In the genomic region with DNA sequence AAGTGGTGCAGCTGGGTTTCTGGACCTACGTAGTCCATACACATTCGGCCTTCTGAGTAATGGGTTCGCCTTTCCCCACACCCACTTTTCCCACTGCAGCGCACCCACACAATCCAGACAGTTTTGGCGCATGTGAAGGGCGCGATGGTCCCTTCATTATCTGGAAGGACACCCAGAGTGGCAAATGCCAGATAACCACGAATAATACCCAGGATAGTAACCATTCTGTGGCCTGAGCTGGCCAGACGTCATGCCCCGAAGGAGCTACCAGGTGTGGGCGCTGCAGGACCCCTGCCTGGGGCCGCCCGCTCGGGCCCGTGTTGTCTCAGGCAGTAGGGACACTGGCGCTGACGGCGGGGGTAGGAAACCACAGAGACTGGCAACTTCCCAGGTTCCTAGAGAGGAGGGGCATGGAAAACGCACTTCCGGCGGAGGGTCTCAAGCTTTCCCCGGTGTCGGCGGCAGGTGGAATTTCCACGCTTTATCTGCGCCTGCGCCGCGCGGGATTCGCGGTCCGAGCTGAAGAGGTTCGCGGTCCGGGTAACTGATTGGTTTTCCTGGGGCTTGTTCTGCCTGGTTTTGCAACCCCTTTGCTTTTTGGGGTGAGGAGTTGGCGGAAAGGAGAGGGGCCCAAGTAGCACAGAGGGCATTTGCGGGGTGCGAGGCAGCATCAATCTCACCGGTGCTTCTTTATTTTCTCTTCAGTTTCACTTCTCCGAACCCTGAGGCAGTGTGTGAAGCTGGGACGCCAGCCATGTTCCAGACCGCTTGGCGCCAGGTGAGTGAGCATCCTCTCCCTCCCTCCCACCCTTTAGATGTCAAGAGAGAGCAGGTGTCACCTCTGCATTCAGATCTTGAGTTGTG, we compare ENCODE assay signal across 8 cellular contexts. TPM values are rescaled to one million over a fixed set of nuclear protein-coding genes. Genes with fewer than 3 reads are reported as not detected.
DNase-seq lines count a peak whose midpoint lies in the region; ATAC-seq and TF ChIP-seq lines count a peak whose summit lies in the region.

ZNF620 (plus strand) TSS at position 441 of the 864 bp plus-strand sequence; CDS start at position 755, 314 bp downstream.

- H3K27ac ChIP-seq in testis = peak within 1 kb of the TSS; percentile 22 to 63

- H3K4me1 ChIP-seq in testis = peaks cover 13% of the 10 kb centered on the region

- H3K9me3 Mint-ChIP-seq in Calu3 (ENCODE audit: low read depth, unreplicated experiment) = no peaks in the 10 kb centered on the region

- TF ChIP-seq POLR2A in testis (IDR thresholded peaks at IDR 0.05) = no peak

- no peak for TF ChIP-seq CTCF in Calu3 (IDR thresholded peaks at IDR 0.05; ENCODE audit: unreplicated experiment)
- TF ChIP-seq CTCF in testis (IDR thresholded peaks at IDR 0.05) = no peak

- no peaks in the 10 kb centered on the region for H3K27me3 Mint-ChIP-seq in Calu3 (ENCODE audit: unreplicated experiment)

- DNase-seq in Calu3 (peak; percentile 87), HuH-7.5 (ENCODE audit: low spot score) (peak; percentile 77), SHP77 (lab: John Stamatoyannopoulos, UW) (peak; percentile 84 to 85), glomerular visceral epithelial cell (ENCODE audit: extremely low spot score) (peak; percentile 79), nucleus accumbens (lab: John Stamatoyannopoulos, UW) (peak; percentile 3 to 87 (median 66)), testis (peak; percentile 90)
- DNase-seq in activated naive CD4-positive, alpha-beta T cell (lab: John Stamatoyannopoulos, UW) = peak; percentile 4 to 29 (median 10)

- peak within 1 kb of the TSS; percentile 63 to 71 for H3K4me3 ChIP-seq in testis

- WGBS in testis, 2 donors = 4 to 7% methylated on average over 30 to 44 of the region's 44 CpGs

- peaks cover 19% of the 10 kb centered on the region for H3K36me3 Mint-ChIP-seq in Calu3 (ENCODE audit: insufficient read depth, unreplicated experiment)

- H3K36me3 ChIP-seq in testis (ENCODE audit: low read depth, missing control alignments) = no peaks in the 10 kb centered on the region

- CTCF ChIA-PET in Calu3 (lab: Charles Lee) = interaction anchor here (0.8 to 1.2 kb wide), 4 partner anchors 19 to 693 kb away, joined by 3 to 6 read pairs (median 4); partner anchors contain the start of genes CTNNB1, ZNF619 and ZNF621

- H3K4me3 Mint-ChIP-seq in Calu3 (ENCODE audit: low read depth, unreplicated experiment) = peak within 1 kb of the TSS; percentile 83

- H3K27ac Mint-ChIP-seq in Calu3 (ENCODE audit: unreplicated experiment) = peak within 1 kb of the TSS; percentile 63

- no peaks in the 10 kb centered on the region for H3K9me3 ChIP-seq in testis

- peak; percentile 79 for ATAC-seq in GM21381 (IDR thresholded peaks at IDR 0.05; ENCODE audit: unreplicated experiment)

- H3K27me3 ChIP-seq in testis = no peaks in the 10 kb centered on the region

- BruUV-seq in Calu3 (replicated peaks; lab: Mats Ljungman, UMichigan) = no TSS peak

- H3K4me1 Mint-ChIP-seq in Calu3 (ENCODE audit: low read depth, unreplicated experiment) = no peaks in the 10 kb centered on the region

- intact Hi-C loops in Calu3 (cut with micrococcal nuclease; ENCODE audit: unreplicated experiment) = loop anchor here (1.0 to 5.0 kb wide), 3 partner anchors 19 to 179 kb away; partner anchors contain the start of genes ZNF619 and ZNF621
- intact Hi-C loops in testis (cut with DNase I; ENCODE audit: low total_unique reads) = no loop called here

RNA-seq across cellular contexts. Expression of gene ZNF620, which starts in this region (rescaled TPM):
- 11.3 and 13.6 TPM in 2 replicates for total RNA-seq in Calu3 (2022)
- total RNA-seq in testis = 1 to 10 TPM; 3.7 to 4.2 TPM
- 1.6 TPM for polyA plus RNA-seq in testis (ENCODE audit: insufficient read depth, low read depth, low replicate concordance)

Comparison
In these comparisons a context has a peak if more than half of its experiments do, and no peak if none do; other contexts are left out.
1. Peak in every context shown above with its lines: DNase-seq, ATAC-seq, H3K4me3 ChIP-seq and H3K27ac ChIP-seq.
2. DNase-seq: peak in every context shown above with its lines; median percentile 90 in testis; 87 in Calu3; 84 in SHP77; 79 in glomerular visceral epithelial cell; 77 in HuH-7.5; 66 in nucleus accumbens; 10 in activated naive CD4-positive, alpha-beta T cell.